In the genomic region with DNA sequence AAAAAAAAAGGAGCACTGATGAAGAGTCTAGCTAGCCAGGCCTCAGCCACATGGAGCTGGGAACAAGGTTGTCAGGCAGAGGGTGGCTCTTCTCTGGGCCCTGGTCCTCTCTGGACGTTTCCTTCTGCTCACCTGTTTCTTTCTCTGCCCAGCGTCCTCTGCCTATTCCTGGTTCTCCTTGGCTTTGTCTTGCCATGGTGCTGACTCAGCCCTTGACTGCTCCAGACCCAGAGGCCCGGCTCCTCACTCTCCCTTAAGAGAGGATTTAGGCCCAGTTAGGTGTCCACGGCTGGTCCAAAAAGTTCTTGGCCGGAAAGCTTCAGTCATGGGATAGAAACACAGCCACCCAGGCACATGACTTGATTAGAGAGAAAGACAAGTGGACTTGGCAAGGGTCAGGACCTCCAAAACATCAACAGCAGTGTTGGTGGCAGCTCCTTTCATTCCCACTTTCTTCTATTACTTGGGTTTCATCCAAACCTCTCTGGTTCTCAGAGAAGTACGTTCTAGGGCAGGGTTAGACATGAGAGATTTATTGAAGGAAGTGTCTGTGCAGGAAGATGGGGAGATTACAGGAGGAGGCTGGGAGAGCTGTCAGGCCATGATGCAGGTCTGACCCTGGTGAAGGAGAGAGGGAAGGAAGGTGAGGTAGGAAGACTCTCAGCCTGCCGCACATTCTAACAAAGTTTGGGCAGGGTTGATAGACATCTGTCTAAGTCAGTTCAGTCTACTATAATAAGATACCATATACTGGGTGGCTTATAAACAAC, we compare ENCODE assay signal across 22 cellular contexts. TPM values are rescaled to one million over a fixed set of nuclear protein-coding genes. Genes with fewer than 3 reads are reported as not detected.
A peak's percentile ranks its signal among the peaks of the same experiment; 100 is the strongest.
DNase-seq lines count a peak whose midpoint lies in the region; ATAC-seq lines count a peak whose summit lies in the region.
"Had no signal": no experiment of that assay in that cellular context is flagged by ENCODE, and none has a peak within 500 bp of the region (broad histone marks: within the 10 kb centered on the region; RNA-seq: fewer than 3 reads in every experiment).

No MANE protein-coding gene starts in this region.

- no peak overlapping the region for H3K4me3 Mint-ChIP-seq in activated CD4-positive, alpha-beta T cell treated with anti-CD3 and anti-CD28 coated beads, Interleukin-2, amount 10 ng/mL, durations not matched to agents 24 days and 14 days
- H3K4me3 Mint-ChIP-seq in stimulated activated naive CD8-positive, alpha-beta T cell treated with anti-CD3 and anti-CD28 coated beads, Interleukin-15, Interleukin-2, amounts not matched to agents 100 ng/mL and 50 ng/mL, for 24 hours = no peak overlapping the region
- H3K4me3 Mint-ChIP-seq in stimulated activated naive CD8-positive, alpha-beta T cell treated with anti-CD3 and anti-CD28 coated beads, Interleukin-15, amount 100 ng/mL, for 72 hours = no peak overlapping the region
- no peak overlapping the region for H3K4me3 Mint-ChIP-seq in central memory CD8-positive, alpha-beta T cell
- H3K4me3 Mint-ChIP-seq: GM23338 had no signal

- no peak for DNase-seq in activated CD4-positive, alpha-beta T cell treated with anti-CD3 and anti-CD28 coated beads, Interleukin-2, amount 10 ng/mL, durations not matched to agents 24 days and 14 days
- no peak for DNase-seq in activated CD4-positive, alpha-beta T cell treated with anti-CD3 and anti-CD28 coated beads for 1 hour
- DNase-seq in stimulated activated naive CD8-positive, alpha-beta T cell treated with anti-CD3 and anti-CD28 coated beads, Interleukin-15, amount 100 ng/mL, for 72 hours = no peak
- no peak for DNase-seq in central memory CD8-positive, alpha-beta T cell (ENCODE audit: low spot score in 2 of 2)
- no peak for DNase-seq in DMS79 treated with DMSO at 0.1 percent for 48 hours (lab: John Stamatoyannopoulos, UW)
- DNase-seq: COR-L47; DMS53; IMR-90; MM.1S; NCI-H1048; NCI-H1417; NCI-H1694; NCI-H2029 treated with DMSO at 0.1 percent for 48 hours; NCI-H446 treated with DMSO at 0.1 percent for 48 hours; NCI-H526; NCI-H82; NK-92 treated with Interleukin-12 subunit alpha and Interleukin-12 subunit beta, amount 100 ng/mL, for 24 hours; PC-3 had no signal

- peaks cover 62% of the 10 kb centered on the region for H3K4me1 Mint-ChIP-seq in activated CD4-positive, alpha-beta T cell treated with anti-CD3 and anti-CD28 coated beads, Interleukin-2, amount 10 ng/mL, durations not matched to agents 24 days and 14 days
- peaks cover 73% of the 10 kb centered on the region for H3K4me1 Mint-ChIP-seq in stimulated activated naive CD8-positive, alpha-beta T cell treated with anti-CD3 and anti-CD28 coated beads, Interleukin-15, Interleukin-2, amounts not matched to agents 100 ng/mL and 50 ng/mL, for 24 hours (ENCODE audit: low read depth)
- H3K4me1 Mint-ChIP-seq in stimulated activated naive CD8-positive, alpha-beta T cell treated with anti-CD3 and anti-CD28 coated beads, Interleukin-15, amount 100 ng/mL, for 72 hours = peaks cover 73% of the 10 kb centered on the region
- peaks cover 61% of the 10 kb centered on the region for H3K4me1 Mint-ChIP-seq in central memory CD8-positive, alpha-beta T cell
- H3K4me1 Mint-ChIP-seq: GM23338 had no signal

- H3K9me3 Mint-ChIP-seq in activated CD4-positive, alpha-beta T cell treated with anti-CD3 and anti-CD28 coated beads, Interleukin-2, amount 10 ng/mL, durations not matched to agents 24 days and 14 days = peaks cover 4% of the 10 kb centered on the region
- H3K9me3 Mint-ChIP-seq in stimulated activated naive CD8-positive, alpha-beta T cell treated with anti-CD3 and anti-CD28 coated beads, Interleukin-15, Interleukin-2, amounts not matched to agents 100 ng/mL and 50 ng/mL, for 24 hours = no peaks in the 10 kb centered on the region
- H3K9me3 Mint-ChIP-seq in stimulated activated naive CD8-positive, alpha-beta T cell treated with anti-CD3 and anti-CD28 coated beads, Interleukin-15, amount 100 ng/mL, for 72 hours = peaks cover 0 to 9% of the 10 kb centered on the region in 2 donors
- no peaks in the 10 kb centered on the region for H3K9me3 Mint-ChIP-seq in central memory CD8-positive, alpha-beta T cell
- H3K9me3 Mint-ChIP-seq: GM23338 had no signal

- intact Hi-C loops in activated CD4-positive, alpha-beta T cell treated with anti-CD3 and anti-CD28 coated beads, Interleukin-2, amount 10 ng/mL, durations not matched to agents 24 days and 14 days (cut with micrococcal nuclease) = no loop called here

- no peak for ATAC-seq in stimulated activated naive CD8-positive, alpha-beta T cell treated with anti-CD3 and anti-CD28 coated beads, Interleukin-15, amount 100 ng/mL, for 72 hours
- ATAC-seq in central memory CD8-positive, alpha-beta T cell (replicated peaks; ENCODE audit: extremely low read depth, poor library complexity, severe bottlenecking) = no peak
- no peak for ATAC-seq in HG03354 (IDR thresholded peaks at IDR 0.05; ENCODE audit: poor library complexity, severe bottlenecking, unreplicated experiment)
- ATAC-seq: GM12878, PC-3 had no signal

- peak overlapping the region; percentile 29 for H3K27ac Mint-ChIP-seq in activated CD4-positive, alpha-beta T cell treated with anti-CD3 and anti-CD28 coated beads, Interleukin-2, amount 10 ng/mL, durations not matched to agents 24 days and 14 days
- H3K27ac Mint-ChIP-seq in stimulated activated naive CD8-positive, alpha-beta T cell treated with anti-CD3 and anti-CD28 coated beads, Interleukin-15, Interleukin-2, amounts not matched to agents 100 ng/mL and 50 ng/mL, for 24 hours = peak overlapping the region; percentile 47
- no peak overlapping the region for H3K27ac Mint-ChIP-seq in stimulated activated naive CD8-positive, alpha-beta T cell treated with anti-CD3 and anti-CD28 coated beads, Interleukin-15, amount 100 ng/mL, for 72 hours
- peak overlapping the region; percentile 56 for H3K27ac Mint-ChIP-seq in central memory CD8-positive, alpha-beta T cell (ENCODE audit: low read depth)
- H3K27ac Mint-ChIP-seq: GM23338 had no signal

- peaks cover 3% of the 10 kb centered on the region for H3K36me3 Mint-ChIP-seq in activated CD4-positive, alpha-beta T cell treated with anti-CD3 and anti-CD28 coated beads, Interleukin-2, amount 10 ng/mL, durations not matched to agents 24 days and 14 days (ENCODE audit: low read depth)
- H3K36me3 Mint-ChIP-seq in stimulated activated naive CD8-positive, alpha-beta T cell treated with anti-CD3 and anti-CD28 coated beads, Interleukin-15, Interleukin-2, amounts not matched to agents 100 ng/mL and 50 ng/mL, for 24 hours (ENCODE audit: low read depth) = no peaks in the 10 kb centered on the region
- H3K36me3 Mint-ChIP-seq in central memory CD8-positive, alpha-beta T cell (ENCODE audit: insufficient read depth) = peaks cover 7% of the 10 kb centered on the region

- H3K27me3 Mint-ChIP-seq in activated CD4-positive, alpha-beta T cell treated with anti-CD3 and anti-CD28 coated beads, Interleukin-2, amount 10 ng/mL, durations not matched to agents 24 days and 14 days = no peaks in the 10 kb centered on the region
- no peaks in the 10 kb centered on the region for H3K27me3 Mint-ChIP-seq in stimulated activated naive CD8-positive, alpha-beta T cell treated with anti-CD3 and anti-CD28 coated beads, Interleukin-15, Interleukin-2, amounts not matched to agents 100 ng/mL and 50 ng/mL, for 24 hours
- H3K27me3 Mint-ChIP-seq in stimulated activated naive CD8-positive, alpha-beta T cell treated with anti-CD3 and anti-CD28 coated beads, Interleukin-15, amount 100 ng/mL, for 72 hours = no peaks in the 10 kb centered on the region
- no peaks in the 10 kb centered on the region for H3K27me3 Mint-ChIP-seq in central memory CD8-positive, alpha-beta T cell

RNA-seq across cellular contexts. Expression of a gene that starts 14.5 kb away (rescaled TPM):
- total RNA-seq in activated CD4-positive, alpha-beta T cell treated with anti-CD3 and anti-CD28 coated beads, Interleukin-2, amount 10 ng/mL, durations not matched to agents 24 days and 14 days = 36.7 and 37.9 TPM in 2 replicates

Comparison
In these comparisons a context has a peak if more than half of its experiments do, and no peak if none do; other contexts are left out.
1. H3K27ac Mint-ChIP-seq: peak in activated CD4-positive, alpha-beta T cell treated with anti-CD3 and anti-CD28 coated beads, Interleukin-2, amount 10 ng/mL, durations not matched to agents 24 days and 14 days (single experiment), stimulated activated naive CD8-positive, alpha-beta T cell treated with anti-CD3 and anti-CD28 coated beads, Interleukin-15, Interleukin-2, amounts not matched to agents 100 ng/mL and 50 ng/mL, for 24 hours (single experiment) and central memory CD8-positive, alpha-beta T cell (single experiment); none in stimulated activated naive CD8-positive, alpha-beta T cell treated with anti-CD3 and anti-CD28 coated beads, Interleukin-15, amount 100 ng/mL, for 72 hours (0 of 2).